ENCODE assay signal across 26 cellular contexts in the genomic region with DNA sequence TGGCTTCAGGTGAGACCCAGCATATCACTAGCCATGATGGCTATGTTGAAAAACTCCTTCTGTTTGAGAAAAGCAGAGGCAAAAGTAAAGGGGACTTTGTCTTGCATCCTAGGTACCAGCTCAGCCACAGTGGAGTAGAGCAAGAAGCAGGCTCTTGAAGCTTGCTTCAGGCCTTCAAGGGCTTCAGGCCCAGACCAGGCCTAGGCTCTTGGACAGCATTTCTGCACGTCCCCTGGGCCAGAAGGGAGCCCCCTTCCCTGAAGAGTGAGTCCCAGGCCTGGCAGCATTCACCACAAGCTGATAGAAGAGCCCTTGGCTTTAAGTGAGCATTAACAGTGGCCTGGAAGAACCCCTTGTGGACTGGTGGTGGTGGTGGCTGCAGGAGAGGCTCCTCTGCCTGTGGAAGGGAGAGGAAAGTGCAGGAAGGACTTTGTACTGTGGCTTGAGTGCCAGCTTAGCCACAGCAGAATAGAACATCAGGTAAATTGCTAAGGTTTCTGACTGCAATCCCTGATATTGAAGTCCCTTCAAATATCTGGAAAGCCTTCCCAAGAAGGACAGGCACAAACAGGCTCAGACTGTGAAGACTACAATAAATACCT.
"Had no signal": no experiment of that assay in that cellular context is flagged by ENCODE, and none has a peak within 500 bp of the region (broad histone marks: within the 10 kb centered on the region; RNA-seq: fewer than 3 reads in every experiment).

No MANE protein-coding gene starts in this region.

- H3K4me1 ChIP-seq: lower lobe of right lung, pancreas, prostate gland, sigmoid colon, suprapubic skin, tibial artery, uterus had no signal

- H3K27ac ChIP-seq: lower lobe of right lung, pancreas, prostate gland, sigmoid colon, suprapubic skin, thoracic aorta, tibial artery, uterus had no signal

- ATAC-seq: left ventricle myocardium superior; lower lobe of right lung; naive thymus-derived CD4-positive, alpha-beta T cell; pancreas; right cardiac atrium; stimulated activated naive B cell treated with anti-CD40 and anti-IgM and Interleukin-4, amounts not matched to agents 10 μg/mL and 1 μg/mL and 100 μg/mL, for 72 hours; stimulated activated naive CD8-positive, alpha-beta T cell treated with anti-CD3 and anti-CD28 coated beads, Interleukin-15, Interleukin-2, amounts not matched to agents 100 U/mL and 50 U/mL, for 24 hours had no signal

- H3K27me3 ChIP-seq: pancreas, sigmoid colon, suprapubic skin, tibial artery, uterus had no signal

- H3K36me3 Mint-ChIP-seq: immature natural killer cell; stimulated activated naive B cell treated with anti-CD40 and anti-IgM and Interleukin-4, amounts not matched to agents 10 μg/mL and 1 μg/mL and 100 μg/mL, for 72 hours; type B pancreatic cell had no signal

- H3K27ac Mint-ChIP-seq: immature natural killer cell; naive thymus-derived CD4-positive, alpha-beta T cell; natural killer cell treated with Interleukin-12 subunit alpha and Interleukin-12 subunit beta and Interleukin-15 and Interleukin-18, amount 100 ng/mL, for 72 hours; stimulated activated naive B cell treated with anti-CD40 and anti-IgM and Interleukin-4, amounts not matched to agents 10 μg/mL and 1 μg/mL and 100 μg/mL, for 72 hours; type B pancreatic cell had no signal

- H3K36me3 ChIP-seq: lower lobe of right lung, pancreas, prostate gland, sigmoid colon, suprapubic skin, thoracic aorta, tibial artery, uterus had no signal

- H3K4me3 Mint-ChIP-seq: immature natural killer cell; naive thymus-derived CD4-positive, alpha-beta T cell; natural killer cell treated with Interleukin-12 subunit alpha and Interleukin-12 subunit beta and Interleukin-15 and Interleukin-18, amount 100 ng/mL, for 72 hours; stimulated activated naive B cell treated with anti-CD40 and anti-IgM and Interleukin-4, amounts not matched to agents 10 μg/mL and 1 μg/mL and 100 μg/mL, for 72 hours; type B pancreatic cell had no signal

- H3K9me3 ChIP-seq: lower lobe of right lung, pancreas, prostate gland, sigmoid colon, thoracic aorta, uterus had no signal

- DNase-seq: head of caudate nucleus; hippocampal formation; immature natural killer cell; kidney; left ventricle myocardium superior; lower lobe of right lung; mammary epithelial cell; mesenchymal stem cell; naive thymus-derived CD4-positive, alpha-beta T cell; pancreas; posterior cingulate gyrus; retina; right cardiac atrium; sigmoid colon; stimulated activated CD4-positive, alpha-beta T cell treated with anti-CD3 and anti-CD28 coated beads, Interleukin-2, amount 100 ng/mL, for 24 hours; stimulated activated CD4-positive, alpha-beta T cell treated with anti-CD3 and anti-CD28 coated beads, Interleukin-4, amount 100 ng/mL, for 1 hour; stimulated activated naive B cell treated with anti-CD40 and anti-IgM and Interleukin-4, amounts not matched to agents 10 μg/mL and 1 μg/mL and 100 μg/mL, for 72 hours; stimulated activated naive CD8-positive, alpha-beta T cell treated with anti-CD3 and anti-CD28 coated beads, Interleukin-15, Interleukin-2, amounts not matched to agents 100 U/mL and 50 U/mL, for 24 hours; tibial artery; uterus had no signal

- H3K4me3 ChIP-seq: lower lobe of right lung, pancreas, prostate gland, sigmoid colon, smooth muscle cell, suprapubic skin, thoracic aorta, tibial artery, uterus had no signal

- H3K27me3 Mint-ChIP-seq: type B pancreatic cell had no signal

- H3K4me1 Mint-ChIP-seq: immature natural killer cell; naive thymus-derived CD4-positive, alpha-beta T cell; stimulated activated naive B cell treated with anti-CD40 and anti-IgM and Interleukin-4, amounts not matched to agents 10 μg/mL and 1 μg/mL and 100 μg/mL, for 72 hours had no signal
